26 cellular contexts compared by ENCODE assay signal in the genomic region with DNA sequence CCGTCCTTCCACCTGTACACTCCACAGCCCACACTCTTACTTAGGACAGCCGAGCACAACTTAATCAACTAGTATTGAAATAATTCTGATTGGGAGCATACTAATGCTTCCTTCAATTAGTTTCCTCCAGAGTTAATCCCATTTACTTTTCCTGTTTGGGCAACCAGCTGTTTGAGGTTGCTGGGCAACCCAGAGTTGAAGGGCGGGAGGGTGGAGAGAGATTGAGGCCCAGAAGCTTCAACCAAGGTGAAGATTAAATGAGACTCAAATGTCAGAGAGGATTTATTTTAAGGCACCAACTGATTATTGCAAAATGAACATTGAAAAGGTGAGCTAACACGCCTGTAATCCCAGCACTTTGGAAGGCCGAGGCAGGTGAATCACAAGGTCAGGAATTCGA.
"Had no signal": no experiment of that assay in that cellular context is flagged by ENCODE, and none has a peak within 500 bp of the region (broad histone marks: within the 10 kb centered on the region; RNA-seq: fewer than 3 reads in every experiment).

No MANE protein-coding gene starts in this region.

- H3K36me3 ChIP-seq: cardiac muscle cell, colonic mucosa, heart left ventricle, tibial nerve had no signal

- H3K4me3 ChIP-seq: cardiac muscle cell, colonic mucosa, heart left ventricle, tibial nerve had no signal

- H3K27ac Mint-ChIP-seq: activated CD8-positive, alpha-beta T cell treated with anti-CD3 and anti-CD28 coated beads for 36 hours; activated naive CD8-positive, alpha-beta T cell; immature natural killer cell; naive thymus-derived CD4-positive, alpha-beta T cell; T-helper 17 cell had no signal

- H3K4me3 Mint-ChIP-seq: activated CD8-positive, alpha-beta T cell treated with anti-CD3 and anti-CD28 coated beads for 36 hours; activated naive CD8-positive, alpha-beta T cell; immature natural killer cell; naive thymus-derived CD4-positive, alpha-beta T cell; neural crest cell; T-helper 17 cell had no signal

- H3K27me3 ChIP-seq: cardiac muscle cell, colonic mucosa, heart left ventricle, tibial nerve had no signal

- H3K9me3 Mint-ChIP-seq: neural crest cell had no signal

- H3K36me3 Mint-ChIP-seq: activated naive CD8-positive, alpha-beta T cell; immature natural killer cell; naive thymus-derived CD4-positive, alpha-beta T cell had no signal

- H3K27me3 Mint-ChIP-seq: activated CD8-positive, alpha-beta T cell treated with anti-CD3 and anti-CD28 coated beads for 36 hours; activated naive CD8-positive, alpha-beta T cell; T-helper 17 cell had no signal

- H3K4me1 ChIP-seq: colonic mucosa had no signal

- H3K27ac ChIP-seq: cardiac muscle cell, colonic mucosa, heart left ventricle, tibial nerve had no signal

- H3K9me3 ChIP-seq: colonic mucosa, heart left ventricle, tibial nerve had no signal

- DNase-seq: activated CD4-positive, alpha-beta T cell treated with anti-CD3 and anti-CD28 coated beads, Interleukin-2, amount 50 U/mL, for 1 hour; activated CD4-positive, CD25-positive, alpha-beta regulatory T cell treated with anti-CD3 and anti-CD28 coated beads, Interleukin-2, amount 50 U/mL, for 72 hours; activated CD8-positive, alpha-beta T cell treated with anti-CD3 and anti-CD28 coated beads for 36 hours; activated naive CD4-positive, alpha-beta T cell treated with Interleukin-2 at 50 U/mL for 16 hours; activated T-cell treated with anti-CD3 and anti-CD28 coated beads, Interleukin-2, amount 50 U/mL, for 48 hours; anterior cingulate cortex; cerebellar nuclear complex; colonic mucosa; effector CD8-positive, alpha-beta T cell; erythroblast; foreskin fibroblast; heart left ventricle; hypothalamus; immature natural killer cell; midbrain; naive thymus-derived CD4-positive, alpha-beta T cell; right cardiac atrium; stimulated activated CD4-positive, alpha-beta T cell treated with anti-CD3 and anti-CD28 coated beads, Interleukin-15, amount 100 ng/mL, for 24 hours; stimulated activated CD4-positive, alpha-beta T cell treated with anti-CD3 and anti-CD28 coated beads, Interleukin-2, amount 100 ng/mL, for 24 hours; stimulated activated naive CD4-positive, alpha-beta T cell; T-helper 17 cell; T1000 had no signal

- H3K4me1 Mint-ChIP-seq: immature natural killer cell, T-helper 17 cell had no signal

- ATAC-seq: activated CD8-positive, alpha-beta T cell treated with anti-CD3 and anti-CD28 coated beads for 36 hours; heart left ventricle; naive thymus-derived CD4-positive, alpha-beta T cell; right cardiac atrium; T-helper 17 cell had no signal
